Comparison of ENCODE assay signal across 12 cellular contexts in the genomic region with DNA sequence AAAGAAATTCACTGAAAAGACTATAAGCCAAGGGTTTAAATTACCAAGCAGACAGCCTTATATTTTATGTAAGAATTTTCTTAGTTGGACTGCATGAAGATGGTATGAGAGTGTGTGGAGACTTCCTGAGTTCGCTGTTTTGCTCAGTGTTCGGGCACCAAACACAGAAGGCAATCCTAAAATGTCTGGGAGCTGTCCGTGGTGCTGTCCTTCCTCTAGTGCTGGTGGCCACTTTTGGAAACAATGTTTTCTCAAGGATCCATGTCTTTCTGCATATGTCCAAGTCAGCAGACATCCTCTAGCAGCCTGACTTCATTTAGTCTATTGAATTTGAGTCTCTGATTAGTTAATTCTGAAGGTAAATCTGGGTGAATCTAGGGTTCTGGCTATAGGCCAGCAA.
DNase-seq lines count a peak whose midpoint lies in the region; ATAC-seq lines count a peak whose summit lies in the region.
"Had no signal": no experiment of that assay in that cellular context is flagged by ENCODE, and none has a peak within 500 bp of the region (broad histone marks: within the 10 kb centered on the region; RNA-seq: fewer than 3 reads in every experiment).

No MANE protein-coding gene starts in this region.

- no peak overlapping the region for H3K27ac ChIP-seq in CD4-positive, alpha-beta memory T cell (ENCODE audit: low read depth, low read length)
- H3K27ac ChIP-seq: body of pancreas had no signal

- POLR2A ChIA-PET in activated CD8-positive, alpha-beta T cell treated with anti-CD3 and anti-CD28 coated beads, Interleukin-2, amount 10 ng/mL, durations not matched to agents 7 days and 5 days (lab: Charles Lee) = no interaction called here
- POLR2A ChIA-PET in CD4-positive, alpha-beta memory T cell (lab: Charles Lee; ENCODE audit: partially characterized antibody) = no interaction called here

- H3K4me1 ChIP-seq in CD4-positive, alpha-beta memory T cell (ENCODE audit: insufficient read depth, low read length) = no peaks in the 10 kb centered on the region

- no peaks in the 10 kb centered on the region for H3K27me3 ChIP-seq in CD4-positive, alpha-beta memory T cell (ENCODE audit: insufficient read depth, low read length)
- H3K27me3 ChIP-seq: body of pancreas had no signal

- no peaks in the 10 kb centered on the region for H3K36me3 Mint-ChIP-seq in activated CD8-positive, alpha-beta T cell treated with anti-CD3 and anti-CD28 coated beads, Interleukin-2, amount 10 ng/mL, durations not matched to agents 7 days and 5 days (ENCODE audit: low read depth)
- H3K36me3 Mint-ChIP-seq in CD4-positive, alpha-beta memory T cell = no peaks in the 10 kb centered on the region
- no peaks in the 10 kb centered on the region for H3K36me3 Mint-ChIP-seq in activated T-cell treated with anti-CD3 and anti-CD28 coated beads, Interleukin-2, amount 50 U/mL, for 24 hours (ENCODE audit: low read depth)

- H3K27ac Mint-ChIP-seq in activated CD8-positive, alpha-beta T cell treated with anti-CD3 and anti-CD28 coated beads, Interleukin-2, amount 10 ng/mL, durations not matched to agents 7 days and 5 days = no peak overlapping the region
- H3K27ac Mint-ChIP-seq in CD4-positive, alpha-beta memory T cell = no peak overlapping the region
- no peak overlapping the region for H3K27ac Mint-ChIP-seq in activated T-cell treated with anti-CD3 and anti-CD28 coated beads, Interleukin-2, amount 50 U/mL, for 24 hours
- H3K27ac Mint-ChIP-seq: T-helper 2 cell treated with Interferon-gamma antibody and Interleukin-4, amounts not matched to agents 5 μg/mL and 100 μg/mL, for 36 hours had no signal

- H3K9me3 ChIP-seq in CD4-positive, alpha-beta memory T cell (ENCODE audit: control insufficient read depth in 1 of 2, low read length in 2 of 2) = no peaks in the 10 kb centered on the region
- H3K9me3 ChIP-seq: body of pancreas had no signal

- H3K36me3 ChIP-seq in CD4-positive, alpha-beta memory T cell (ENCODE audit: insufficient read depth, low read length) = no peaks in the 10 kb centered on the region

- CTCF ChIA-PET in activated CD8-positive, alpha-beta T cell treated with anti-CD3 and anti-CD28 coated beads, Interleukin-2, amount 10 ng/mL, durations not matched to agents 7 days and 5 days (lab: Charles Lee) = interaction anchor here (1.2 to 2.4 kb wide), 2 partner anchors 25 to 40 kb away, joined by 3 to 11 read pairs; no protein-coding TSS in a partner anchor
- CTCF ChIA-PET in CD4-positive, alpha-beta memory T cell (lab: Charles Lee; ENCODE audit: partially characterized antibody) = interaction anchor here (1.6 kb wide), 1 partner anchor 25 kb away, joined by 3 read pairs; no protein-coding TSS in a partner anchor

- peaks cover 9% of the 10 kb centered on the region for H3K4me1 Mint-ChIP-seq in activated CD8-positive, alpha-beta T cell treated with anti-CD3 and anti-CD28 coated beads, Interleukin-2, amount 10 ng/mL, durations not matched to agents 7 days and 5 days (ENCODE audit: low read depth)
- H3K4me1 Mint-ChIP-seq in CD4-positive, alpha-beta memory T cell = peaks cover 0 to 4% (median 2%) of the 10 kb centered on the region in 4 donors
- peaks cover 6% of the 10 kb centered on the region for H3K4me1 Mint-ChIP-seq in activated T-cell treated with anti-CD3 and anti-CD28 coated beads, Interleukin-2, amount 50 U/mL, for 24 hours (ENCODE audit: low read depth)

- ATAC-seq in activated CD8-positive, alpha-beta T cell treated with anti-CD3 and anti-CD28 coated beads, Interleukin-2, amount 10 ng/mL, durations not matched to agents 7 days and 5 days = no peak
- no peak for ATAC-seq in GM18867 (IDR thresholded peaks at IDR 0.05; ENCODE audit: unreplicated experiment)
- ATAC-seq: body of pancreas had no signal

- no peaks in the 10 kb centered on the region for H3K27me3 Mint-ChIP-seq in activated CD8-positive, alpha-beta T cell treated with anti-CD3 and anti-CD28 coated beads, Interleukin-2, amount 10 ng/mL, durations not matched to agents 7 days and 5 days (ENCODE audit: low read depth)
- H3K27me3 Mint-ChIP-seq in CD4-positive, alpha-beta memory T cell = peaks cover 9 to 20% of the 10 kb centered on the region in 2 donors
- H3K27me3 Mint-ChIP-seq in activated T-cell treated with anti-CD3 and anti-CD28 coated beads, Interleukin-2, amount 50 U/mL, for 24 hours = peaks cover 17% of the 10 kb centered on the region

- H3K9me3 Mint-ChIP-seq in activated CD8-positive, alpha-beta T cell treated with anti-CD3 and anti-CD28 coated beads, Interleukin-2, amount 10 ng/mL, durations not matched to agents 7 days and 5 days (ENCODE audit: insufficient read depth) = no peaks in the 10 kb centered on the region
- peaks cover 0 to 6% (median 2%) of the 10 kb centered on the region in 8 donors for H3K9me3 Mint-ChIP-seq in CD4-positive, alpha-beta memory T cell
- no peaks in the 10 kb centered on the region for H3K9me3 Mint-ChIP-seq in activated T-cell treated with anti-CD3 and anti-CD28 coated beads, Interleukin-2, amount 50 U/mL, for 24 hours
- H3K9me3 Mint-ChIP-seq: T-helper 2 cell treated with Interferon-gamma antibody and Interleukin-4, amounts not matched to agents 5 μg/mL and 100 μg/mL, for 36 hours had no signal

- no peak overlapping the region for H3K4me3 Mint-ChIP-seq in activated CD8-positive, alpha-beta T cell treated with anti-CD3 and anti-CD28 coated beads, Interleukin-2, amount 10 ng/mL, durations not matched to agents 7 days and 5 days
- no peak overlapping the region for H3K4me3 Mint-ChIP-seq in CD4-positive, alpha-beta memory T cell
- H3K4me3 Mint-ChIP-seq in activated T-cell treated with anti-CD3 and anti-CD28 coated beads, Interleukin-2, amount 50 U/mL, for 24 hours = no peak overlapping the region
- H3K4me3 Mint-ChIP-seq: T-helper 2 cell treated with Interferon-gamma antibody and Interleukin-4, amounts not matched to agents 5 μg/mL and 100 μg/mL, for 36 hours had no signal

- H3K4me3 ChIP-seq in CD4-positive, alpha-beta memory T cell (ENCODE audit: low read length in 2 of 2) = no peak overlapping the region
- H3K4me3 ChIP-seq: body of pancreas had no signal

- intact Hi-C loops in CD4-positive, alpha-beta memory T cell (cut with micrococcal nuclease) = no loop called here

- DNase-seq in CD1c-positive myeloid dendritic cell (ENCODE audit: extremely low spot score) (peak; percentile 9), HT-29 (ENCODE audit: low spot score) (peak; percentile 22), iPS-NIHi7 (ENCODE audit: extremely low spot score) (peak; percentile 60)
- DNase-seq in activated CD8-positive, alpha-beta T cell treated with anti-CD3 and anti-CD28 coated beads, Interleukin-2, amount 10 ng/mL, durations not matched to agents 7 days and 5 days = peak; percentile 57
- no peak for DNase-seq in CD4-positive, alpha-beta memory T cell
- DNase-seq in activated CD4-positive, CD25-positive, alpha-beta regulatory T cell treated with anti-CD3 and anti-CD28 coated beads, Interleukin-2, amount 50 U/mL, for 72 hours = no peak
- no peak for DNase-seq in activated T-cell treated with anti-CD3 and anti-CD28 coated beads, Interleukin-2, amount 50 U/mL, for 24 hours
- DNase-seq: NCI-H2227 treated with DMSO at 0.1 percent for 48 hours, posterior cingulate gyrus had no signal

Comparison
In these comparisons a context has a peak if more than half of its experiments do, and no peak if none do; other contexts are left out.
1. DNase-seq: peak in CD1c-positive myeloid dendritic cell (single experiment), HT-29 (single experiment), activated CD8-positive, alpha-beta T cell treated with anti-CD3 and anti-CD28 coated beads, Interleukin-2, amount 10 ng/mL, durations not matched to agents 7 days and 5 days (single experiment) and iPS-NIHi7 (single experiment); none in CD4-positive, alpha-beta memory T cell (0 of 5), activated CD4-positive, CD25-positive, alpha-beta regulatory T cell treated with anti-CD3 and anti-CD28 coated beads, Interleukin-2, amount 50 U/mL, for 72 hours (single experiment) and activated T-cell treated with anti-CD3 and anti-CD28 coated beads, Interleukin-2, amount 50 U/mL, for 24 hours (single experiment).